18 cellular contexts compared by ENCODE assay signal in the genomic region with DNA sequence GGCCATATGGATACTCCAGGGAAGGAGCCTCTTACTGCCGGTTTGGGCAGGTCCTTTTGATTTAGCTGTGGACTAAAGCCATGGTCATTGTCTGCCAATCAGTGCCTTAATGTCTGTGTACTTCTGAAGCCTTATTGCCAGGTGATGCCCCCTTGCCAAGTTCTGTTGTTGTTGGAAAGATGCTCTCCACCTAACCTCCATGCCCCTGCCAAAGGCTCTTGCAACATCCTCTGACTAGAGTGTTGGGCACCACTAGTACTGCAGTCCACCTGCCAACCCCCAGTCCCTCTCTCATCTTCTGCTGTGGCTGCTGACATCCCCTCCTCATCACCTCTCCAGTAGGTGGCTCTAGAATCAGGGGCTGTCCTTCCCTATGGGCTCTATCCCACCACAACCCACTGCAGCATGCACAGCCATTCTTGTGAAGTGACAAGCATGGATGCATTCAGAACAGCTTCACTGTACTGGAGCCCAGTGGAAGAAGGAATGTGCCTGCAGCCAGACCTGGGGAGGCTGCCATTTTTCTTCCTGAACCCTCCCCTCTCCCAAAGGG.
"Had no signal": no experiment of that assay in that cellular context is flagged by ENCODE, and none has a peak within 500 bp of the region (broad histone marks: within the 10 kb centered on the region; RNA-seq: fewer than 3 reads in every experiment).

No MANE protein-coding gene starts in this region.

- H3K27me3 ChIP-seq: ascending aorta, suprapubic skin, upper lobe of right lung had no signal

- H3K4me3 Mint-ChIP-seq: activated CD8-positive, alpha-beta memory T cell treated with anti-CD3 and anti-CD28 coated beads, Interleukin-2, amount 10 ng/mL, durations not matched to agents 7 days and 5 days; activated T-cell treated with anti-CD3 and anti-CD28 coated beads, Interleukin-2, amount 50 U/mL, for 72 hours; naive B cell; stimulated activated naive B cell treated with anti-CD40 and anti-IgM and Interleukin-4, amounts not matched to agents 10 μg/mL and 1 μg/mL and 100 μg/mL, for 72 hours had no signal

- H3K27ac ChIP-seq: ascending aorta, heart left ventricle, lower lobe of right lung, suprapubic skin, upper lobe of right lung had no signal

- H3K4me1 Mint-ChIP-seq: activated CD8-positive, alpha-beta memory T cell treated with anti-CD3 and anti-CD28 coated beads, Interleukin-2, amount 10 ng/mL, durations not matched to agents 7 days and 5 days; naive B cell; stimulated activated naive B cell treated with anti-CD40 and anti-IgM and Interleukin-4, amounts not matched to agents 10 μg/mL and 1 μg/mL and 100 μg/mL, for 72 hours had no signal

- H3K9me3 ChIP-seq: ascending aorta, heart left ventricle, lower lobe of right lung, suprapubic skin, upper lobe of right lung had no signal

- H3K27me3 Mint-ChIP-seq: activated CD8-positive, alpha-beta memory T cell treated with anti-CD3 and anti-CD28 coated beads, Interleukin-2, amount 10 ng/mL, durations not matched to agents 7 days and 5 days had no signal

- H3K36me3 ChIP-seq: ascending aorta, heart left ventricle, lower lobe of right lung, suprapubic skin, upper lobe of right lung had no signal

- FAIRE-seq: colon, endothelial cell of umbilical vein, TTC549 had no signal

- H3K4me3 ChIP-seq: ascending aorta, heart left ventricle, lower lobe of right lung, suprapubic skin, upper lobe of right lung had no signal

- ATAC-seq: activated CD8-positive, alpha-beta memory T cell treated with anti-CD3 and anti-CD28 coated beads, Interleukin-2, amount 10 ng/mL, durations not matched to agents 7 days and 5 days; activated T-cell treated with anti-CD3 and anti-CD28 coated beads, Interleukin-2, amount 50 U/mL, for 72 hours; heart left ventricle; lower lobe of right lung; upper lobe of right lung had no signal

- H3K36me3 Mint-ChIP-seq: activated CD8-positive, alpha-beta memory T cell treated with anti-CD3 and anti-CD28 coated beads, Interleukin-2, amount 10 ng/mL, durations not matched to agents 7 days and 5 days; naive B cell; stimulated activated naive B cell treated with anti-CD40 and anti-IgM and Interleukin-4, amounts not matched to agents 10 μg/mL and 1 μg/mL and 100 μg/mL, for 72 hours had no signal

- H3K4me1 ChIP-seq: ascending aorta, heart left ventricle, lower lobe of right lung, suprapubic skin, upper lobe of right lung had no signal

- DNase-seq: activated CD4-positive, alpha-beta T cell treated with anti-CD3 and anti-CD28 coated beads, Interleukin-2, amount 50 U/mL, for 48 hours; activated CD4-positive, CD25-positive, alpha-beta regulatory T cell treated with anti-CD3 and anti-CD28 coated beads, Interleukin-2, amount 50 U/mL, for 72 hours; activated CD8-positive, alpha-beta memory T cell treated with anti-CD3 and anti-CD28 coated beads, Interleukin-2, amount 10 ng/mL, durations not matched to agents 7 days and 5 days; activated T-cell treated with anti-CD3 and anti-CD28 coated beads, Interleukin-2, amount 50 U/mL, for 72 hours; foreskin melanocyte; heart left ventricle; lower lobe of right lung; naive B cell; nucleus accumbens; stimulated activated CD4-positive, alpha-beta T cell treated with anti-CD3 and anti-CD28 coated beads, Interleukin-2, amount 100 ng/mL, for 24 hours; stimulated activated naive B cell treated with anti-CD40 and anti-IgM and Interleukin-4, amounts not matched to agents 10 μg/mL and 1 μg/mL and 100 μg/mL, for 72 hours; T-helper 2 cell; upper lobe of right lung had no signal
